ENCODE assay signal across 8 cellular contexts in the genomic region with DNA sequence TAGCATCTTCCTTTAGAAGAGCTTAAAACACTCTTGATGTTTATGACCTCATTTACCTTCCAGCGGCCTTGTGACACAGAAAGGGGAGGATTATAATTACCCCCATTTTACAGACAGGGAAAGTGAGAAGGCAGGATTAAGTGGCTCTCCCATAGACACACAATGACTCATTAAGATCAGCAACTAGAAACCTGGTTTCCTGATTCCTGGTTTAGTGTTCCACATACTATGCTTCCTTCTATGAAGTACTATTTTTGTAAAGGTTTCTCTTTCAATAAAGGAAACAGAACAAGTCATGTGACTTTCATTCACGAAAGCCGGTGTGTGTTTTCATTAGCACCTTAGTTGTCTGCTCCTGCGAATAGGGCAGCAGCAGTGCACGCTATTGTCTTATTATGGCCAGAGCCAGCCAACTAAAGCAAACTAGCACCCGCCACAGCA. TPM values are rescaled to one million over a fixed set of nuclear protein-coding genes. Genes with fewer than 3 reads are reported as not detected.
DNase-seq lines count a peak whose midpoint lies in the region; FAIRE-seq and TF ChIP-seq lines count a peak whose summit lies in the region.

No MANE protein-coding gene starts in this region.

- peak; percentile 67 for FAIRE-seq in keratinocyte (lab: Jason Lieb, UNC)

- peaks cover 50% of the 10 kb centered on the region for H3K4me1 Mint-ChIP-seq in activated CD4-positive, alpha-beta memory T cell treated with anti-CD3 and anti-CD28 coated beads, Interleukin-2, amount 10 ng/mL, durations not matched to agents 7 days and 5 days
- H3K4me1 Mint-ChIP-seq in H9 (peaks cover 34 to 38% of the 10 kb centered on the region in 2 experiments), mesothelial cell of epicardium (peaks cover 32% of the 10 kb centered on the region)

- H4K91ac ChIP-seq in H9 (ENCODE audit: insufficient read length, low read depth, low read length), result no peak overlapping the region

- H3K27me3 Mint-ChIP-seq in activated CD4-positive, alpha-beta memory T cell treated with anti-CD3 and anti-CD28 coated beads, Interleukin-2, amount 10 ng/mL, durations not matched to agents 7 days and 5 days, result no peaks in the 10 kb centered on the region
- H3K27me3 Mint-ChIP-seq in H9 (ENCODE audit: low read depth) (no peaks in the 10 kb centered on the region), mesothelial cell of epicardium (ENCODE audit: low read depth) (no peaks in the 10 kb centered on the region)

- H2BK120ac ChIP-seq in H9 (ENCODE audit: low read depth, low read length, poor library complexity, severe bottlenecking), result no peak overlapping the region

- H3K14ac ChIP-seq in H9 (ENCODE audit: insufficient read depth, low read length), result no peak overlapping the region

- H3K4me2 ChIP-seq in keratinocyte (ENCODE audit: control insufficient read depth, extremely low read depth, insufficient read depth, low read depth, low read length) (peak overlapping the region; percentile 60), H9 (ENCODE audit: insufficient read depth, insufficient read length, low read length) (no peak overlapping the region)

- peaks cover 0 to 4% of the 10 kb centered on the region in 2 experiments for H3K36me3 ChIP-seq in keratinocyte (ENCODE audit: control insufficient read depth in 2 of 2, extremely low read depth in 1 of 2, insufficient read depth in 2 of 2, low read length in 2 of 2)

- no CpG with 5 or more reads among the region's 6 CpGs for WGBS in H9 (ENCODE audit: extremely low coverage, insufficient read length, low lambda C conversion rate)

- H4K20me1 ChIP-seq in keratinocyte (ENCODE audit: control insufficient read depth, extremely low read depth, insufficient read depth, low read length) (peaks cover 5% of the 10 kb centered on the region), H9 (ENCODE audit: control insufficient read depth, insufficient read depth, insufficient read length) (no peaks in the 10 kb centered on the region)

- H3T11ph ChIP-seq in H9 (ENCODE audit: low read length), result no peak overlapping the region

- no peaks in the 10 kb centered on the region for H3K9me3 Mint-ChIP-seq in activated CD4-positive, alpha-beta memory T cell treated with anti-CD3 and anti-CD28 coated beads, Interleukin-2, amount 10 ng/mL, durations not matched to agents 7 days and 5 days
- H3K9me3 Mint-ChIP-seq in H9 (no peaks in the 10 kb centered on the region), mesothelial cell of epicardium (no peaks in the 10 kb centered on the region)

- CTCF ChIA-PET in activated CD4-positive, alpha-beta memory T cell treated with anti-CD3 and anti-CD28 coated beads, Interleukin-2, amount 10 ng/mL, durations not matched to agents 7 days and 5 days (lab: Charles Lee), result no interaction called here

- H2BK20ac ChIP-seq in H9 (ENCODE audit: low read depth, low read length, poor library complexity, severe bottlenecking), result no peak overlapping the region

- peaks cover 17% of the 10 kb centered on the region for H3K36me3 Mint-ChIP-seq in activated CD4-positive, alpha-beta memory T cell treated with anti-CD3 and anti-CD28 coated beads, Interleukin-2, amount 10 ng/mL, durations not matched to agents 7 days and 5 days (ENCODE audit: low read depth)
- H3K36me3 Mint-ChIP-seq in H9 (ENCODE audit: insufficient read depth in 1 of 3, low read depth in 3 of 3) (peaks cover 14 to 32% (median 17%) of the 10 kb centered on the region in 3 experiments), mesothelial cell of epicardium (peaks cover 12% of the 10 kb centered on the region)

- no peak overlapping the region for H3K18ac ChIP-seq in H9 (ENCODE audit: insufficient read length, low read depth, low read length)

- H3K23ac ChIP-seq in H9 (ENCODE audit: insufficient read length, low read depth, low read length), result no peak overlapping the region

- H4K8ac ChIP-seq in H9 (replicated peaks; ENCODE audit: insufficient read length, low read depth, low read length), result no peak overlapping the region

- peaks cover 3% of the 10 kb centered on the region for H3K79me1 ChIP-seq in H9 (ENCODE audit: insufficient read depth, low read depth, low read length, poor library complexity, severe bottlenecking)

- no peak overlapping the region for H3K56ac ChIP-seq in H9 (ENCODE audit: insufficient read length, low read depth, low read length)

- POLR2A ChIA-PET in activated CD4-positive, alpha-beta memory T cell treated with anti-CD3 and anti-CD28 coated beads, Interleukin-2, amount 10 ng/mL, durations not matched to agents 7 days and 5 days (lab: Charles Lee), result no interaction called here

- H3K4me1 ChIP-seq in keratinocyte (ENCODE audit: control insufficient read depth, extremely low read depth, insufficient read depth, low read length) (peaks cover 46% of the 10 kb centered on the region), H9 (ENCODE audit: insufficient read depth, low read length) (peaks cover 9% of the 10 kb centered on the region; the same call in 1 of the 2 replicates)

- dilution Hi-C loops in keratinocyte (cut with MboI; ENCODE audit: extremely low pct_ligation_motif_present, low sequenced_read_pairs), result no loop called here

- H3K9ac ChIP-seq in keratinocyte (ENCODE audit: control insufficient read depth, extremely low read depth, insufficient read depth, low read length) (no peak overlapping the region), H9 (ENCODE audit: extremely low read depth, insufficient read length, low read length) (no peak overlapping the region)

- H3K79me2 ChIP-seq in keratinocyte (ENCODE audit: control insufficient read depth, insufficient read depth, low read length) (peaks cover 93% of the 10 kb centered on the region), H9 (ENCODE audit: insufficient read depth, low read length) (peaks cover 7% of the 10 kb centered on the region; the same call in 1 of the 2 replicates)

- H3K4me3 ChIP-seq in keratinocyte (ENCODE audit: control insufficient read depth in 2 of 3, extremely low read depth in 1 of 3, insufficient read depth in 2 of 3, low read depth in 1 of 3, low read length in 3 of 3), result no peak overlapping the region

- no peak overlapping the region for H2BK15ac ChIP-seq in H9 (ENCODE audit: low read depth, low read length)

- no peaks in the 10 kb centered on the region for H3K9me3 ChIP-seq in keratinocyte (ENCODE audit: control insufficient read depth, low read depth, low read length)
- H3K9me3 ChIP-seq in H9 (ENCODE audit: control insufficient read depth, low read depth, low read length), result no peaks in the 10 kb centered on the region

- H3K27ac ChIP-seq in C4-2B, result peak overlapping the region; percentile 36; the same call in 1 of the 2 replicates
- no peak overlapping the region for H3K27ac ChIP-seq in keratinocyte (ENCODE audit: control insufficient read depth, insufficient read depth, low read length)
- no peak overlapping the region for H3K27ac ChIP-seq in H9 (ENCODE audit: insufficient read length, low read depth, low read length)

- H3K27me3 ChIP-seq in keratinocyte (ENCODE audit: control insufficient read depth, extremely low read depth, insufficient read depth, low read length), result no peaks in the 10 kb centered on the region
- H3K27me3 ChIP-seq in H9 (ENCODE audit: insufficient read depth, low read length), result no peaks in the 10 kb centered on the region

- no peak overlapping the region for H2AK5ac ChIP-seq in H9 (ENCODE audit: insufficient read length, low read length)

- H2AFZ ChIP-seq in keratinocyte (ENCODE audit: control insufficient read depth, low read length) (no peak overlapping the region), H9 (ENCODE audit: low read length) (no peak overlapping the region)

- H3K27ac Mint-ChIP-seq in activated CD4-positive, alpha-beta memory T cell treated with anti-CD3 and anti-CD28 coated beads, Interleukin-2, amount 10 ng/mL, durations not matched to agents 7 days and 5 days, result peak overlapping the region; percentile 65
- H3K27ac Mint-ChIP-seq in H9 (no peak overlapping the region), mesothelial cell of epicardium (no peak overlapping the region)

- peaks cover 2% of the 10 kb centered on the region for H3K9me1 ChIP-seq in keratinocyte (ENCODE audit: control insufficient read depth, extremely low read depth, insufficient read depth, low read length)

- H2BK5ac ChIP-seq in H9 (ENCODE audit: insufficient read length, low read length), result no peak overlapping the region

- no peak overlapping the region for H2BK12ac ChIP-seq in H9 (ENCODE audit: insufficient read length, low read depth, low read length)

- TF ChIP-seq CTCF in C4-2B (conservative IDR thresholded peaks at IDR 0.05), result no peak
- TF ChIP-seq CTCF in keratinocyte (optimal IDR thresholded peaks at IDR 0.05 in 1 of 3, IDR thresholded peaks at IDR 0.05 in 1 of 3, conservative IDR thresholded peaks at IDR 0.05 in 1 of 3; ENCODE audit: extremely low read depth in 1 of 3, insufficient read depth in 2 of 3, low read length in 3 of 3), result no peak
- TF ChIP-seq CTCF in H9 (conservative IDR thresholded peaks at IDR 0.05), result no peak
- TF ChIP-seq CTCF in mesothelial cell of epicardium (IDR thresholded peaks at IDR 0.05; ENCODE audit: unreplicated experiment), result no peak

- H3K23me2 ChIP-seq in H9 (ENCODE audit: insufficient read length, low read depth, low read length, poor library complexity, severe bottlenecking), result no peaks in the 10 kb centered on the region

- H3K4me3 Mint-ChIP-seq in activated CD4-positive, alpha-beta memory T cell treated with anti-CD3 and anti-CD28 coated beads, Interleukin-2, amount 10 ng/mL, durations not matched to agents 7 days and 5 days, result peak overlapping the region; percentile 58
- H3K4me3 Mint-ChIP-seq in H9 (no peak overlapping the region), mesothelial cell of epicardium (no peak overlapping the region)

- H3K4ac ChIP-seq in H9 (ENCODE audit: low read depth, low read length), result no peak overlapping the region

- DNase-seq in HT1080 (ENCODE audit: low read depth) (peak; percentile 48), keratinocyte (ENCODE audit: low read depth, low spot score) (no peak), T-helper 9 cell (no peak), H9 (no peak), mesothelial cell of epicardium (ENCODE audit: low spot score in 2 of 2, unreplicated experiment in 2 of 2) (no peak), NCI-H2081 treated with DMSO at 0.1 percent for 48 hours (lab: John Stamatoyannopoulos, UW) (no peak)
- DNase-seq in activated CD4-positive, alpha-beta memory T cell treated with anti-CD3 and anti-CD28 coated beads, Interleukin-2, amount 10 ng/mL, durations not matched to agents 7 days and 5 days, result peak; percentile 20

- no peak overlapping the region for H4K5ac ChIP-seq in H9 (ENCODE audit: insufficient read length, low read depth, low read length)

RNA-seq across cellular contexts. Expression of a gene that starts 8.3 kb away (rescaled TPM):
- total RNA-seq in HT1080 (2014; rRNA removed; shearing (Covaris generic)), result 3.2 and 5.0 TPM in 2 replicates
- polyA plus RNA-seq in HT1080 (2015; cell fraction: cytosol; rRNA removed), result 5.7 and 6.7 TPM in 2 replicates
- 8.0 and 9.0 TPM in 2 replicates for polyA plus RNA-seq in HT1080 (2015; cell fraction: nucleus; rRNA removed)
- total RNA-seq in activated CD4-positive, alpha-beta memory T cell treated with anti-CD3 and anti-CD28 coated beads, Interleukin-2, amount 10 ng/mL, durations not matched to agents 7 days and 5 days, result 1 to 10 TPM; 7.9 to 8.1 TPM
- 1.1 to 2.3 TPM (median 2.0 TPM) in 3 replicates for polyA plus RNA-seq in keratinocyte
- 14.3 TPM for polyA plus RNA-seq in keratinocyte (2011; ENCODE audit: low read depth)
- polyA plus RNA-seq in keratinocyte (2011; cell fraction: cytosol; rRNA removed), result 1.2 and 1.5 TPM in 2 replicates
- polyA plus RNA-seq in keratinocyte (2011; cell fraction: nucleus; rRNA removed), result 3.1 and 3.8 TPM in 2 replicates
- polyA plus RNA-seq in keratinocyte (2012; ENCODE audit: low replicate concordance), result 3.7 and 13.2 TPM in 2 replicates
- 0.73 to 1.7 TPM (median 1.3 TPM) in 3 replicates for polyA minus RNA-seq in keratinocyte
- 3.5 TPM for polyA minus RNA-seq in keratinocyte (2011; cell fraction: cytosol; rRNA and poly(A)+ RNA removed)
- polyA minus RNA-seq in keratinocyte (2011; cell fraction: nucleus; rRNA and poly(A)+ RNA removed), result 5.5 and 6.1 TPM in 2 replicates
- total RNA-seq in H9 (2021) (10.0 and 10.1 TPM in 2 replicates), mesothelial cell of epicardium (11.8 to 12.4 TPM (median 12.1 TPM) in 3 replicates)

Comparison
In these comparisons a context has a peak if more than half of its experiments do, and no peak if none do; other contexts are left out.
1. DNase-seq: peak in HT1080 (single experiment) and activated CD4-positive, alpha-beta memory T cell treated with anti-CD3 and anti-CD28 coated beads, Interleukin-2, amount 10 ng/mL, durations not matched to agents 7 days and 5 days (single experiment); none in keratinocyte (single experiment), T-helper 9 cell (single experiment), H9 (single experiment), mesothelial cell of epicardium (0 of 2) and NCI-H2081 treated with DMSO at 0.1 percent for 48 hours (single experiment).